ENCODE assay signal across 34 cellular contexts in genomic region chr18:39419315-39419714, GRCh38.
"Had no signal": no experiment of that assay in that cellular context is flagged by ENCODE, and none has a peak within 500 bp of the region (broad histone marks: within the 10 kb centered on the region; RNA-seq: fewer than 3 reads in every experiment).

No MANE protein-coding gene starts in this region.

- DNase-seq: Karpas-422, Kasumi-1, MG63, MM.1S, MV-4-11, NCI-H1048, NCI-H1092, NCI-H1092 treated with DMSO at 0.1 percent for 48 hours, NCI-H1105, NCI-H1105 treated with DMSO at 0.1 percent for 48 hours, NCI-H1417, NCI-H1417 treated with DMSO at 0.1 percent for 48 hours, NCI-H1436, NCI-H1436 treated with DMSO at 0.1 percent for 48 hours, NCI-H146, NCI-H1694, NCI-H1694 treated with DMSO at 0.1 percent for 48 hours, NCI-H187, NCI-H187 treated with DMSO at 0.1 percent for 48 hours, NCI-H1930, NCI-H2029, NCI-H2029 treated with DMSO at 0.1 percent for 48 hours, NCI-H2081, NCI-H2081 treated with DMSO at 0.1 percent for 48 hours, NCI-H2107, NCI-H2171, NCI-H2171 treated with DMSO at 0.1 percent for 48 hours, NCI-H2227 treated with DMSO at 0.1 percent for 48 hours, NCI-H226, NCI-H345, NCI-H446, NCI-H446 treated with DMSO at 0.1 percent for 48 hours, NCI-H510A, NCI-H510A treated with DMSO at 0.1 percent for 48 hours had no signal

- H3K27me3 ChIP-seq: MG63 had no signal

- H3K36me3 ChIP-seq: MG63 had no signal

- H3K9me3 ChIP-seq: MG63 had no signal

- H3K4me3 ChIP-seq: MG63 had no signal
